ENCODE assay signal across 16 cellular contexts in the genomic region with DNA sequence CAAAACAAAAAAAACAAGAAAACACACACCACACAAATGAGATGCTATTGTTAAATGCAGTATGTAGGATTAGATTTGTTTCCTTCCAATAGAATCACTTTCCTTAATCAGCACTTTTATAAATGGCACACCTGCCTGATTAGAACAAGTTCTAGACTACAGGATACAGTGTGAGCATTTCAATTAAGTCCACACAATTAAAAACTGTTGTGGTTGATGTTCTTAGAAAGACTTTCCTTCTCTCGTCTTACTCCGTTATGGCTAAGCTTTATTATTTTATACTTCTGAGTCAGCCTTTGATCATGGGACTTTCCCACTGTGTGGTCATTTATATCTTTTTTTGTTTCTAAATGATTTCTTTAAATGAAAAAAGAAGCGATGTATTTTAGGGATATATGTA.
DNase-seq lines count a peak whose midpoint lies in the region; ATAC-seq, FAIRE-seq and TF ChIP-seq lines count a peak whose summit lies in the region.
"Had no signal": no experiment of that assay in that cellular context is flagged by ENCODE, and none has a peak within 500 bp of the region (broad histone marks: within the 10 kb centered on the region; RNA-seq: fewer than 3 reads in every experiment).

No MANE protein-coding gene starts in this region.

- no peaks in the 10 kb centered on the region for H3K9me3 Mint-ChIP-seq in activated naive CD8-positive, alpha-beta T cell treated with anti-CD3 and anti-CD28 coated beads, Interleukin-2, amount 50 U/mL, for 24 hours
- H3K9me3 Mint-ChIP-seq in activated naive CD8-positive, alpha-beta T cell treated with anti-CD3 and anti-CD28 coated beads for 36 hours = no peaks in the 10 kb centered on the region
- no peaks in the 10 kb centered on the region for H3K9me3 Mint-ChIP-seq in CD8-positive, alpha-beta T cell
- H3K9me3 Mint-ChIP-seq: activated CD4-positive, alpha-beta T cell treated with anti-CD3 and anti-CD28 coated beads, Interleukin-2, amount 10 ng/mL, durations not matched to agents 7 days and 5 days; neural progenitor cell had no signal

- ATAC-seq in activated naive CD8-positive, alpha-beta T cell treated with anti-CD3 and anti-CD28 coated beads, Interleukin-2, amount 50 U/mL, for 24 hours = peak; percentile 72
- ATAC-seq in K562 (no peak), GM18517 (IDR thresholded peaks at IDR 0.05; ENCODE audit: unreplicated experiment) (no peak)
- no peak for ATAC-seq in CD8-positive, alpha-beta T cell
- ATAC-seq: left lung, sciatic nerve had no signal

- H3K4me1 ChIP-seq in K562 (replicated peaks in 1 of 2; ENCODE audit: control insufficient read depth in 2 of 2, insufficient read depth in 2 of 2, low read length in 2 of 2) (no peaks in the 10 kb centered on the region), mesenchymal stem cell (ENCODE audit: control insufficient read depth, insufficient read depth, low read depth, low read length) (no peaks in the 10 kb centered on the region)
- no peaks in the 10 kb centered on the region for H3K4me1 ChIP-seq in CD8-positive, alpha-beta T cell (ENCODE audit: insufficient read depth, low read length)

- H3K4me1 Mint-ChIP-seq in activated naive CD8-positive, alpha-beta T cell treated with anti-CD3 and anti-CD28 coated beads, Interleukin-2, amount 50 U/mL, for 24 hours = peaks cover 34% of the 10 kb centered on the region
- H3K4me1 Mint-ChIP-seq in activated naive CD8-positive, alpha-beta T cell treated with anti-CD3 and anti-CD28 coated beads for 36 hours = peaks cover 39% of the 10 kb centered on the region
- H3K4me1 Mint-ChIP-seq in CD8-positive, alpha-beta T cell (ENCODE audit: low read depth) = peaks cover 47% of the 10 kb centered on the region

- no peak for TF ChIP-seq CTCF in K562 (IDR thresholded peaks at IDR 0.05 in 2 of 3, conservative IDR thresholded peaks at IDR 0.05 in 1 of 3; ENCODE audit: insufficient read depth in 2 of 3, low read depth in 1 of 3, low read length in 3 of 3)
- TF ChIP-seq CTCF in CD8-positive, alpha-beta T cell (IDR thresholded peaks at IDR 0.05) = no peak

- no TSS peak for BruUV-seq in K562 (replicated peaks; lab: Mats Ljungman, UMichigan)

- WGBS in K562 (ENCODE audit: insufficient coverage, low coverage, missing lambda C conversion rate) = 33% methylated on average over 3 of the region's 3 CpGs
- 100% methylated on average over 1 of the region's 3 CpGs for WGBS in mesenchymal stem cell

- no peak overlapping the region for H3K4ac ChIP-seq in mesenchymal stem cell (ENCODE audit: low read depth in 1 of 2, low read length in 2 of 2)

- H2AK5ac ChIP-seq in mesenchymal stem cell (ENCODE audit: low read length, severe bottlenecking) = no peak overlapping the region

- H4K20me1 ChIP-seq in K562 (replicated peaks; ENCODE audit: control insufficient read depth, insufficient read depth, low read length) = no peaks in the 10 kb centered on the region

- H2AFZ ChIP-seq in K562 (ENCODE audit: low read depth, low read length) (no peak overlapping the region), mesenchymal stem cell (ENCODE audit: low read depth, low read length) (no peak overlapping the region)
- H2AFZ ChIP-seq: neural progenitor cell had no signal

- FAIRE-seq in K562 (lab: Jason Lieb, UNC) (no peak), HTR-8/SVneo (lab: Jason Lieb, UNC) (no peak)

- H3K4me2 ChIP-seq in K562 (ENCODE audit: insufficient read depth, low read length) = no peak overlapping the region
- H3K4me2 ChIP-seq in mesenchymal stem cell (ENCODE audit: low read length, poor library complexity, severe bottlenecking) = no peak overlapping the region
- H3K4me2 ChIP-seq: neural progenitor cell had no signal

- H3K36me3 ChIP-seq in K562 (ENCODE audit: control insufficient read depth, insufficient read depth, low read length) (no peaks in the 10 kb centered on the region), mesenchymal stem cell (ENCODE audit: control insufficient read depth in 1 of 2, insufficient read depth in 2 of 2, low read depth in 1 of 2, low read length in 2 of 2) (no peaks in the 10 kb centered on the region)
- no peaks in the 10 kb centered on the region for H3K36me3 ChIP-seq in CD8-positive, alpha-beta T cell (ENCODE audit: insufficient read depth, low read length)
- H3K36me3 ChIP-seq: left lung, MG63, neural progenitor cell had no signal

- no peak overlapping the region for H3K27ac Mint-ChIP-seq in activated naive CD8-positive, alpha-beta T cell treated with anti-CD3 and anti-CD28 coated beads, Interleukin-2, amount 50 U/mL, for 24 hours
- no peak overlapping the region for H3K27ac Mint-ChIP-seq in activated naive CD8-positive, alpha-beta T cell treated with anti-CD3 and anti-CD28 coated beads for 36 hours
- H3K27ac Mint-ChIP-seq in CD8-positive, alpha-beta T cell = no peak overlapping the region
- H3K27ac Mint-ChIP-seq: activated CD4-positive, alpha-beta T cell treated with anti-CD3 and anti-CD28 coated beads, Interleukin-2, amount 10 ng/mL, durations not matched to agents 7 days and 5 days; neural progenitor cell had no signal

- no peak overlapping the region for H3K14ac ChIP-seq in mesenchymal stem cell (ENCODE audit: low read length in 2 of 2)

- POLR2A ChIA-PET in K562 (lab: Yijun Ruan, JAX) = no interaction called here
- POLR2A ChIA-PET in CD8-positive, alpha-beta T cell (lab: Charles Lee) = no interaction called here

- no peak for TF ChIP-seq RAD21 in K562 (CRISPR knock-in tag; conservative IDR thresholded peaks at IDR 0.05 in 1 of 2, IDR thresholded peaks at IDR 0.05 in 1 of 2)

- H2BK15ac ChIP-seq in mesenchymal stem cell (ENCODE audit: low read depth, poor library complexity, severe bottlenecking) = no peak overlapping the region

- H3K79me1 ChIP-seq in mesenchymal stem cell (replicated peaks; ENCODE audit: low read length, poor library complexity, severe bottlenecking) = peaks cover 17% of the 10 kb centered on the region

- no peaks in the 10 kb centered on the region for H3K9me1 ChIP-seq in K562 (ENCODE audit: control insufficient read depth, insufficient read depth, low read length)

- H3K9ac ChIP-seq in K562 (ENCODE audit: insufficient read depth in 1 of 2, low read depth in 2 of 2, low read length in 2 of 2) = no peak overlapping the region
- peak overlapping the region; percentile 50 for H3K9ac ChIP-seq in mesenchymal stem cell (ENCODE audit: low read length)
- H3K9ac ChIP-seq: neural progenitor cell had no signal

- no peak overlapping the region for H2BK5ac ChIP-seq in mesenchymal stem cell (ENCODE audit: low read depth, low read length, poor library complexity, severe bottlenecking)

- H3K27ac ChIP-seq in K562 (ENCODE audit: extremely low read depth, low read depth, low read length) (no peak overlapping the region), mesenchymal stem cell (ENCODE audit: low read length, poor library complexity, severe bottlenecking) (no peak overlapping the region)
- H3K27ac ChIP-seq in CD8-positive, alpha-beta T cell (ENCODE audit: low read depth, low read length) = no peak overlapping the region
- H3K27ac ChIP-seq: left lung, neural progenitor cell had no signal

- no peaks in the 10 kb centered on the region for H3K27me3 Mint-ChIP-seq in activated naive CD8-positive, alpha-beta T cell treated with anti-CD3 and anti-CD28 coated beads, Interleukin-2, amount 50 U/mL, for 24 hours
- H3K27me3 Mint-ChIP-seq in activated naive CD8-positive, alpha-beta T cell treated with anti-CD3 and anti-CD28 coated beads for 36 hours = no peaks in the 10 kb centered on the region
- no peaks in the 10 kb centered on the region for H3K27me3 Mint-ChIP-seq in CD8-positive, alpha-beta T cell (ENCODE audit: low read depth)
- H3K27me3 Mint-ChIP-seq: activated CD4-positive, alpha-beta T cell treated with anti-CD3 and anti-CD28 coated beads, Interleukin-2, amount 10 ng/mL, durations not matched to agents 7 days and 5 days had no signal

- no peak overlapping the region for H3K4me3 Mint-ChIP-seq in activated naive CD8-positive, alpha-beta T cell treated with anti-CD3 and anti-CD28 coated beads, Interleukin-2, amount 50 U/mL, for 24 hours
- H3K4me3 Mint-ChIP-seq in activated naive CD8-positive, alpha-beta T cell treated with anti-CD3 and anti-CD28 coated beads for 36 hours = no peak overlapping the region
- no peak overlapping the region for H3K4me3 Mint-ChIP-seq in CD8-positive, alpha-beta T cell
- H3K4me3 Mint-ChIP-seq: activated CD4-positive, alpha-beta T cell treated with anti-CD3 and anti-CD28 coated beads, Interleukin-2, amount 10 ng/mL, durations not matched to agents 7 days and 5 days; neural progenitor cell had no signal

- no peak for TF ChIP-seq EP300 in K562 (IDR thresholded peaks at IDR 0.05; ENCODE audit: low read length)

- H3K23ac ChIP-seq in mesenchymal stem cell (ENCODE audit: low read length in 2 of 2) = no peak overlapping the region

- intact Hi-C loops in K562 (cut with micrococcal nuclease) = no loop called here
- intact Hi-C loops in CD8-positive, alpha-beta T cell (cut with DNase I, micrococcal nuclease) = no loop called here

- no peak for DNase-seq in activated naive CD8-positive, alpha-beta T cell treated with anti-CD3 and anti-CD28 coated beads, Interleukin-2, amount 50 U/mL, for 24 hours
- no peak for DNase-seq in activated naive CD8-positive, alpha-beta T cell treated with anti-CD3 and anti-CD28 coated beads for 36 hours
- DNase-seq in K562 (ENCODE audit: extremely low read depth in 1 of 4, low spot score in 3 of 4) = no peak
- no peak for DNase-seq in mesenchymal stem cell
- no peak for DNase-seq in HTR-8/SVneo (ENCODE audit: insufficient read length, low spot score)
- DNase-seq in activated CD8-positive, alpha-beta memory T cell treated with anti-CD3 and anti-CD28 coated beads, Interleukin-2, amount 50 U/mL, for 4 hours = no peak
- DNase-seq in CD8-positive, alpha-beta T cell = no peak
- DNase-seq: activated CD4-positive, alpha-beta T cell treated with anti-CD3 and anti-CD28 coated beads, Interleukin-2, amount 10 ng/mL, durations not matched to agents 7 days and 5 days; activated gamma-delta T cell; left lung; MG63; NCI-H2029 treated with DMSO at 0.1 percent for 48 hours; NCI-H774 had no signal

- no peak for TF ChIP-seq POLR2A in K562 (conservative IDR thresholded peaks at IDR 0.05)

- H3K4me3 ChIP-seq in K562 (no peak overlapping the region), mesenchymal stem cell (ENCODE audit: insufficient read depth in 1 of 2, low read depth in 1 of 2, low read length in 2 of 2) (peak overlapping the region in 1 of 2 experiments; percentile 54)
- no peak overlapping the region for H3K4me3 ChIP-seq in CD8-positive, alpha-beta T cell (ENCODE audit: low read depth, low read length)
- H3K4me3 ChIP-seq: left lung, MG63, neural progenitor cell had no signal

- no peak overlapping the region for H3K18ac ChIP-seq in mesenchymal stem cell (ENCODE audit: low read depth in 1 of 2, low read length in 2 of 2)

- H3K79me2 ChIP-seq in K562 (ENCODE audit: control insufficient read depth, insufficient read depth, low read length) = no peaks in the 10 kb centered on the region

- H3K27me3 ChIP-seq in K562 (ENCODE audit: control insufficient read depth in 2 of 2, insufficient read depth in 2 of 2, low read length in 2 of 2) (peaks cover 0 to 7% of the 10 kb centered on the region in 2 experiments; a peak in 2 of 5 replicates), mesenchymal stem cell (ENCODE audit: control insufficient read depth in 1 of 2, insufficient read depth in 1 of 2, low read length in 2 of 2) (no peaks in the 10 kb centered on the region)
- H3K27me3 ChIP-seq in CD8-positive, alpha-beta T cell (ENCODE audit: insufficient read depth, low read length) = no peaks in the 10 kb centered on the region
- H3K27me3 ChIP-seq: left lung, MG63, neural progenitor cell had no signal

- H2BK12ac ChIP-seq in mesenchymal stem cell (ENCODE audit: low read length in 2 of 2) = no peak overlapping the region

- no peak overlapping the region for H4K91ac ChIP-seq in mesenchymal stem cell (ENCODE audit: low read length)

- H3K9me3 ChIP-seq in K562 (replicated peaks; ENCODE audit: control insufficient read depth, insufficient read depth, low read depth, low read length) (no peaks in the 10 kb centered on the region), mesenchymal stem cell (ENCODE audit: control insufficient read depth, low read length) (no peaks in the 10 kb centered on the region)
- no peaks in the 10 kb centered on the region for H3K9me3 ChIP-seq in CD8-positive, alpha-beta T cell (ENCODE audit: low read length)
- H3K9me3 ChIP-seq: left lung, MG63 had no signal

- H3K36me3 Mint-ChIP-seq in activated naive CD8-positive, alpha-beta T cell treated with anti-CD3 and anti-CD28 coated beads, Interleukin-2, amount 50 U/mL, for 24 hours (ENCODE audit: low read depth) = peaks cover 2% of the 10 kb centered on the region
- peaks cover 12% of the 10 kb centered on the region for H3K36me3 Mint-ChIP-seq in activated naive CD8-positive, alpha-beta T cell treated with anti-CD3 and anti-CD28 coated beads for 36 hours
- peaks cover 8% of the 10 kb centered on the region for H3K36me3 Mint-ChIP-seq in CD8-positive, alpha-beta T cell
- H3K36me3 Mint-ChIP-seq: neural progenitor cell had no signal

- in situ Hi-C loops in K562 (cut with MboI) = no loop called here

- CTCF ChIA-PET in K562 (lab: Yijun Ruan, JAX; ENCODE audit: low intra/inter-chr PET ratio) = no interaction called here
- CTCF ChIA-PET in CD8-positive, alpha-beta T cell (lab: Charles Lee) = no interaction called here

- H4K8ac ChIP-seq in mesenchymal stem cell (ENCODE audit: low read length) = no peak overlapping the region

- H2BK120ac ChIP-seq in mesenchymal stem cell (ENCODE audit: low read depth, low read length) = no peak overlapping the region
